10 cellular contexts compared by ENCODE assay signal in the genomic region with DNA sequence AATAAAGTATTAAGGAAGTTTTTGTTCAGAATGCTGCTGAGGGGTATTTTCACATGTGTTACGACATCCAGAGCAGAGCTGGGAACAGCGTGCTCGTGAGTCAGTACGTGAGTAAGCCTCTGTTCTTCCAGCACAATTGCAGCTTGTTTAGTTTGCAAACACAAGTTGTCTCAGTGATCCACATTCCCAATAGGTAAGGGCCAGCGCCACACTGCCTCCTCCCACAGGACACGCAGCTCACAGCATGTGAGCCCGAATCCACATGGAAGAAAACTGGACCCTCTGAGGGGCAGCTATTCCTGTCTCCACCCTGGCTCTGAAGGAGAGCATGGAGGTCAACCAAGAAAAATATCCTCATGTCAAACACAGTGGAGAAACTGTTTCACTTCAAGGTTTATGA.
A peak's percentile ranks its signal among the peaks of the same experiment; 100 is the strongest.
DNase-seq lines count a peak whose midpoint lies in the region; ATAC-seq and TF ChIP-seq lines count a peak whose summit lies in the region.
"Had no signal": no experiment of that assay in that cellular context is flagged by ENCODE, and none has a peak within 500 bp of the region (broad histone marks: within the 10 kb centered on the region; RNA-seq: fewer than 3 reads in every experiment).

No MANE protein-coding gene starts in this region.

- H3K9ac ChIP-seq in endodermal cell (ENCODE audit: extremely low read depth, low read length, poor library complexity, severe bottlenecking) = no peak overlapping the region

- H3K4me1 Mint-ChIP-seq in endodermal cell = peaks cover 9% of the 10 kb centered on the region
- H3K4me1 Mint-ChIP-seq: B cell, memory B cell had no signal

- WGBS in endodermal cell (ENCODE audit: insufficient coverage in 1 of 2, insufficient read length in 1 of 2), 2 experiments = 87 to 93% methylated on average over 7 of the region's 7 CpGs

- H3K4me3 ChIP-seq in endodermal cell (ENCODE audit: low read length) = no peak overlapping the region
- no peak overlapping the region for H3K4me3 ChIP-seq in muscle layer of duodenum (ENCODE audit: low read depth in 1 of 2, low read length in 2 of 2)

- no peaks in the 10 kb centered on the region for H3K27me3 Mint-ChIP-seq in endodermal cell (ENCODE audit: insufficient read depth)

- H3K27me3 ChIP-seq in endodermal cell (ENCODE audit: control insufficient read depth, insufficient read depth, low read length, poor library complexity, severe bottlenecking) = no peaks in the 10 kb centered on the region
- no peaks in the 10 kb centered on the region for H3K27me3 ChIP-seq in muscle layer of duodenum (ENCODE audit: low read depth, low read length)

- no peaks in the 10 kb centered on the region for H3K9me3 Mint-ChIP-seq in endodermal cell

- no peak overlapping the region for H3K27ac ChIP-seq in endodermal cell (ENCODE audit: low read depth, low read length)
- H3K27ac ChIP-seq in muscle layer of duodenum (ENCODE audit: low read length) = peak overlapping the region; percentile 79

- H3K4me1 ChIP-seq in endodermal cell (ENCODE audit: control insufficient read depth, insufficient read depth, low read length) (no peaks in the 10 kb centered on the region), muscle layer of duodenum (ENCODE audit: control insufficient read depth in 1 of 2, insufficient read depth in 2 of 2, low read length in 2 of 2) (peaks cover 6% of the 10 kb centered on the region in 2 donors)

- intact Hi-C loops in Right ventricle myocardium inferior (cut with DNase I) = no loop called here
- intact Hi-C loops in cardiac septum (cut with DNase I) = no loop called here

- no peak overlapping the region for H3K4me3 Mint-ChIP-seq in endodermal cell
- H3K4me3 Mint-ChIP-seq: B cell, memory B cell had no signal

- no peak for TF ChIP-seq CTCF in endodermal cell (conservative IDR thresholded peaks at IDR 0.05)

- H3K36me3 Mint-ChIP-seq in endodermal cell (ENCODE audit: low read depth) = no peaks in the 10 kb centered on the region
- H3K36me3 Mint-ChIP-seq: memory B cell had no signal

- peak overlapping the region; percentile 41 for H3K27ac Mint-ChIP-seq in endodermal cell
- H3K27ac Mint-ChIP-seq: B cell, memory B cell had no signal

- DNase-seq in Right ventricle myocardium inferior (ENCODE audit: missing footprints) (peak; percentile 79), cardiac septum (ENCODE audit: low spot score) (no peak), endodermal cell (no peak), NCI-H2227 treated with DMSO at 0.1 percent for 48 hours (lab: John Stamatoyannopoulos, UW) (no peak)

- ATAC-seq in Right ventricle myocardium inferior = peak; percentile 91
- no peak for ATAC-seq in HG03139 (IDR thresholded peaks at IDR 0.05; ENCODE audit: unreplicated experiment)
- no peak for ATAC-seq in GM18519 (IDR thresholded peaks at IDR 0.05; ENCODE audit: low FRiP score, unreplicated experiment)
- ATAC-seq in GM19463 (IDR thresholded peaks at IDR 0.05; ENCODE audit: unreplicated experiment) = no peak

- H3K36me3 ChIP-seq in endodermal cell (ENCODE audit: control insufficient read depth, insufficient read depth, low read length) (no peaks in the 10 kb centered on the region), muscle layer of duodenum (ENCODE audit: control insufficient read depth in 1 of 2, insufficient read depth in 2 of 2, low read length in 2 of 2) (peaks cover 0 to 4% of the 10 kb centered on the region in 2 donors)

- H3K9me3 ChIP-seq in endodermal cell (ENCODE audit: control insufficient read depth, low read length) (no peaks in the 10 kb centered on the region), muscle layer of duodenum (ENCODE audit: control insufficient read depth in 1 of 2, low read length in 2 of 2) (no peaks in the 10 kb centered on the region)
